Comparison of ENCODE assay signal across 11 cellular contexts in the genomic region with DNA sequence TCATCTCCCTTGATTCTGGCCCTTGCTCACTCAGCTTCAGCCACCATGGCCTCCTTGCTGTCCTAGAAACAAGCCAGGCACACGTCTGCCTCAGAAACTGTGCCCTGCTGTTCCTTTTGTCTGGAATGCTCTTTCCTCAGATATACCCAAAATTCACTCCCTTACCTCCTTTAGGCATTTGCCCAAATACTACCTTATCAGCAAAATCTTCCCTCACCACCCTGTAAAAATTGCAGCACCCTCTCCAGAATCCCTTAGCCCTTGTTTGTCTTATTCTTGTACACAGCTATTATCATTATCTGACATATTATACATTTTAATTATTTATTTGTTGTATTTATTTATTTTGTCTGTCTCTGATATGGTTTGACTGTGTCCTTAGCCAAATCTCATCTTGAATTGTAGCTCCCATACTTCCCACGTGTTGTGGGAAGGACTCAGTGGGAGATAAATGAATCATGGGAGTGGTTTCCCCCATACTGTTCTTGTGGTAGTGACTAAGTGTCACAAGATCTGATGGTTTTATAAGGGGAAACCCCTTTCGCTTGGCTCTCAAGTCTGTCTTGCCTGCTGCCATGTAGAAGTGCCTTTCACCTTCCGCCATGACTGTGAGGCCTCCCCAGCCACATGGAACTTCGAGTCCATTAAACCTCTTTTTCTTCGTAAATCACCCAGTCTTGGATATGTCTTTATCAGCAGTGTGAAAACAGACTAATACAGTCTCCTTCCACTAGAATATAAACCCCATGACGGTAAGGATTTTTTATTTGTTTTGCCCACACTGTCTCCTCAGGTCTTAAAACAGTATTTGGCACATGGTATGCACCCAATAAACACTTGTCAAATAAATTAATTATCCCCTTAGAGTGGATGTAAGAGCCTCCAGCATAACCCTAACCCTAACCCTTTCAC. TPM values are rescaled to one million over a fixed set of nuclear protein-coding genes. Genes with fewer than 3 reads are reported as not detected.
DNase-seq lines count a peak whose midpoint lies in the region; ATAC-seq, FAIRE-seq and TF ChIP-seq lines count a peak whose summit lies in the region.
"Had no signal": no experiment of that assay in that cellular context is flagged by ENCODE, and none has a peak within 500 bp of the region (broad histone marks: within the 10 kb centered on the region; RNA-seq: fewer than 3 reads in every experiment).

No MANE protein-coding gene starts in this region.

- H3K9me3 ChIP-seq in PC-3 (ENCODE audit: low read length) (no peaks in the 10 kb centered on the region), K562 (replicated peaks; ENCODE audit: control insufficient read depth, insufficient read depth, low read depth, low read length) (no peaks in the 10 kb centered on the region; the same call in 1 of the 2 replicates)

- H3K9me2 ChIP-seq in PC-3 (replicated peaks; ENCODE audit: low read length), result no peaks in the 10 kb centered on the region

- FAIRE-seq in K562 (lab: Jason Lieb, UNC), result no peak

- 14% methylated on average over 7 of the region's 7 CpGs for WGBS in K562 (ENCODE audit: insufficient coverage, low coverage, missing lambda C conversion rate)

- CTCF ChIA-PET in PC-3 (lab: Charles Lee), result no interaction called here
- CTCF ChIA-PET in K562 (lab: Yijun Ruan, JAX; ENCODE audit: low intra/inter-chr PET ratio), result no interaction called here

- H3F3A ChIP-seq in PC-3 (ENCODE audit: low read length, unreplicated experiment), result no peaks in the 10 kb centered on the region

- H3K79me2 ChIP-seq in PC-3 (ENCODE audit: low read length), result no peaks in the 10 kb centered on the region
- no peaks in the 10 kb centered on the region for H3K79me2 ChIP-seq in K562 (ENCODE audit: control insufficient read depth, insufficient read depth, low read length)

- no peak overlapping the region for H3K9ac ChIP-seq in PC-3 (ENCODE audit: low read length)
- H3K9ac ChIP-seq in K562 (ENCODE audit: insufficient read depth in 1 of 2, low read depth in 2 of 2, low read length in 2 of 2), result no peak overlapping the region

- no peak for TF ChIP-seq EP300 in K562 (IDR thresholded peaks at IDR 0.05; ENCODE audit: low read length)

- H3K27me3 ChIP-seq in PC-3 (ENCODE audit: low read length) (no peaks in the 10 kb centered on the region), K562 (ENCODE audit: control insufficient read depth in 2 of 2, insufficient read depth in 2 of 2, low read length in 2 of 2) (no peaks in the 10 kb centered on the region)

- TF ChIP-seq RAD21 in K562 (CRISPR knock-in tag; conservative IDR thresholded peaks at IDR 0.05 in 1 of 2, IDR thresholded peaks at IDR 0.05 in 1 of 2), result no peak

- H3K4me3 ChIP-seq in PC-3 (ENCODE audit: low read length), result no peak overlapping the region
- no peak overlapping the region for H3K4me3 ChIP-seq in K562

- BruUV-seq in PC-3 (replicated peaks; lab: Mats Ljungman, UMichigan), result no TSS peak
- no TSS peak for BruUV-seq in K562 (replicated peaks; lab: Mats Ljungman, UMichigan)

- in situ Hi-C loops in K562 (cut with MboI), result no loop called here

- H4K20me1 ChIP-seq in PC-3 (ENCODE audit: low read length), result no peaks in the 10 kb centered on the region
- no peaks in the 10 kb centered on the region for H4K20me1 ChIP-seq in K562 (replicated peaks; ENCODE audit: control insufficient read depth, insufficient read depth, low read length)

- DNase-seq in H4 (ENCODE audit: low spot score) (peak; percentile 27), PC-3 (peak; percentile 22), K562 (ENCODE audit: extremely low read depth in 1 of 4, low spot score in 3 of 4) (no peak), smooth muscle cell of the brain vasculature (ENCODE audit: low read depth, low spot score) (peak; percentile 69), NCI-H146 treated with DMSO at 0.1 percent for 48 hours (lab: John Stamatoyannopoulos, UW; ENCODE audit: unreplicated experiment) (no peak), T-helper 9 cell (no peak), SIG-M5 (lab: John Stamatoyannopoulos, UW) (no peak)
- DNase-seq: endodermal cell, H7, NCI-H1694 treated with DMSO at 0.1 percent for 48 hours had no signal

- no peaks in the 10 kb centered on the region for H3K4me1 ChIP-seq in PC-3 (ENCODE audit: insufficient read depth, low read length)
- peaks cover 0 to 3% of the 10 kb centered on the region in 2 experiments; a peak in 2 of 5 replicates for H3K4me1 ChIP-seq in K562 (replicated peaks in 1 of 2; ENCODE audit: control insufficient read depth in 2 of 2, insufficient read depth in 2 of 2, low read length in 2 of 2)

- H3K4me2 ChIP-seq in PC-3 (ENCODE audit: low read length), result no peak overlapping the region
- no peak overlapping the region for H3K4me2 ChIP-seq in K562 (ENCODE audit: insufficient read depth, low read length)

- TF ChIP-seq CTCF in PC-3 (conservative IDR thresholded peaks at IDR 0.05; ENCODE audit: low read depth, low read length) (no peak), K562 (IDR thresholded peaks at IDR 0.05 in 2 of 3, conservative IDR thresholded peaks at IDR 0.05 in 1 of 3; ENCODE audit: insufficient read depth in 2 of 3, low read depth in 1 of 3, low read length in 3 of 3) (no peak)

- no peak for TF ChIP-seq POLR2A in K562 (conservative IDR thresholded peaks at IDR 0.05)

- H3K27ac ChIP-seq in PC-3 (ENCODE audit: low read length) (no peak overlapping the region), K562 (ENCODE audit: extremely low read depth, low read depth, low read length) (no peak overlapping the region)

- intact Hi-C loops in PC-3 (cut with micrococcal nuclease) (no loop called here), K562 (cut with micrococcal nuclease) (no loop called here)

- no peaks in the 10 kb centered on the region for H3K9me1 ChIP-seq in K562 (ENCODE audit: control insufficient read depth, insufficient read depth, low read length)

- POLR2A ChIA-PET in PC-3 (lab: Charles Lee; ENCODE audit: unreplicated experiment) (no interaction called here), K562 (lab: Yijun Ruan, JAX) (interaction anchor here (0.6 kb wide), 1 partner anchor 444 kb away, joined by 3 read pairs; no protein-coding TSS in a partner anchor)

- H3K36me3 ChIP-seq in PC-3 (ENCODE audit: low read depth, low read length) (no peaks in the 10 kb centered on the region), K562 (ENCODE audit: control insufficient read depth, insufficient read depth, low read length) (no peaks in the 10 kb centered on the region)

- ATAC-seq in PC-3 (no peak), K562 (peak; percentile 36), HG02588 (IDR thresholded peaks at IDR 0.05; ENCODE audit: unreplicated experiment) (no peak)

- H2AFZ ChIP-seq in PC-3 (ENCODE audit: low read length), result no peak overlapping the region
- H2AFZ ChIP-seq in K562 (ENCODE audit: low read depth, low read length), result peak overlapping the region; percentile 41; the same call in 1 of the 2 replicates

TF ChIP-seq in K562, 482 proteins besides CTCF, POLR2A, EP300 and RAD21 (continues in another document):
- TF ChIP-seq NRF1 (conservative IDR thresholded peaks at IDR 0.05 in 1 of 2, IDR thresholded peaks at IDR 0.05 in 1 of 2) (no peak), SPI1 (IDR thresholded peaks at IDR 0.05; ENCODE audit: borderline replicate concordance, low read depth, low read length) (no peak), HIVEP1 (CRISPR knock-in tag; IDR thresholded peaks at IDR 0.05) (0 out of 2 replicates have a peak, but pooled peaks have one; percentile 39), RBM25 (IDR thresholded peaks at IDR 0.05; ENCODE audit: low read depth, low read length, severe bottlenecking) (no peak), HDAC3 (IDR thresholded peaks at IDR 0.05; ENCODE audit: borderline replicate concordance, partially characterized antibody) (no peak), ZBTB17 (CRISPR knock-in tag; IDR thresholded peaks at IDR 0.05) (no peak), HDAC6 (IDR thresholded peaks at IDR 0.05; ENCODE audit: low read depth, low read length) (no peak), RBM14 (IDR thresholded peaks at IDR 0.05; ENCODE audit: borderline replicate concordance, insufficient read depth, low read depth, low read length) (no peak), TCFL5 (CRISPR knock-in tag; conservative IDR thresholded peaks at IDR 0.05) (no peak), KDM2B (CRISPR knock-in tag; IDR thresholded peaks at IDR 0.05) (no peak), SIX5 (IDR thresholded peaks at IDR 0.05; ENCODE audit: borderline replicate concordance in 1 of 2, insufficient read depth in 1 of 2, low read depth in 1 of 2, low read length in 2 of 2) (no peak), HOXB6 (CRISPR knock-in tag; IDR thresholded peaks at IDR 0.05; ENCODE audit: borderline replicate concordance) (no peak), MAFK (IDR thresholded peaks at IDR 0.05; ENCODE audit: low read length) (no peak)
- TF ChIP-seq, protein P1, sequence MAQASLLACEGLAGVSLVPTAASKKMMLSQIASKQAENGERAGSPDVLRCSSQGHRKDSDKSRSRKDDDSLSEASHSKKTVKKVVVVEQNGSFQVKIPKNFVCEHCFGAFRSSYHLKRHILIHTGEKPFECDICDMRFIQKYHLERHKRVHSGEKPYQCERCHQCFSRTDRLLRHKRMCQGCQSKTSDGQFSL (CRISPR knock-in tag; IDR thresholded peaks at IDR 0.05), result no peak
- TF ChIP-seq, protein P1 (tag; IDR thresholded peaks at IDR 0.05), result no peak

RNA-seq across cellular contexts. Expression of a gene that starts 60.0 kb away (rescaled TPM):
- total RNA-seq in H4 (2014; rRNA removed; shearing (Covaris generic)), result 102 and 113 TPM in 2 replicates
- 149 and 153 TPM in 2 replicates for total RNA-seq in PC-3 (2014; rRNA removed)
- total RNA-seq in K562 (2011; cell fraction: chromatin; rRNA removed; ENCODE audit: low replicate concordance), result 117 and 214 TPM in 2 replicates
- 88.2 and 95.5 TPM in 2 replicates for total RNA-seq in K562 (2011; cell fraction: nucleolus; rRNA removed)
- total RNA-seq in K562 (2011; cell fraction: nucleoplasm; rRNA removed), result 186 and 203 TPM in 2 replicates
- total RNA-seq in K562 (2014; rRNA removed), result 88.0 and 111 TPM in 2 replicates
- 144 TPM in 2 replicates for total RNA-seq in K562 (2014; rRNA removed; fragmentation: Illumina TruSeq; extraction: Trizol)
- 142 and 147 TPM in 2 replicates for total RNA-seq in K562 (2015; rRNA removed; fragmentation: Illumina TruSeq; extraction: Trizol)
- total RNA-seq in K562 (2021), result 111 and 114 TPM in 2 replicates
- 87.8 and 125 TPM in 2 replicates for polyA plus RNA-seq in K562 (2011; rRNA removed)
- polyA plus RNA-seq in K562 (2011; cell fraction: cytosol; rRNA removed), result 43.1 and 55.5 TPM in 2 replicates
- polyA plus RNA-seq in K562 (2011; cell fraction: nucleus; rRNA removed), result 33.7 and 45.5 TPM in 2 replicates
- 71.2 and 87.2 TPM in 2 replicates for polyA plus RNA-seq in K562 (2012)
- polyA plus RNA-seq in K562 (2014; fragmentation: Illumina TruSeq; extraction: Trizol), result 80.5 and 100 TPM in 2 replicates
- polyA plus RNA-seq in K562 (2014; fragmentation: Nextera tagmentation; extraction: Ambion mirVana), result 10 to 100 TPM; 22.4 to 32.8 TPM
- 76.8 and 85.9 TPM in 2 replicates for polyA plus RNA-seq in K562 (2014; rRNA removed)
- 169 and 173 TPM in 2 replicates for polyA minus RNA-seq in K562 (2011; rRNA and poly(A)+ RNA removed)
- polyA minus RNA-seq in K562 (2011; cell fraction: cytosol; rRNA and poly(A)+ RNA removed), result 50.8 and 65.5 TPM in 2 replicates
- 47.0 and 80.1 TPM in 2 replicates for polyA minus RNA-seq in K562 (2011; cell fraction: nucleus; rRNA and poly(A)+ RNA removed)

Comparison
In these comparisons a context has a peak if more than half of its experiments do, and no peak if none do; other contexts are left out.
1. DNase-seq: peak in H4 (single experiment), PC-3 (single experiment) and smooth muscle cell of the brain vasculature (single experiment); none in K562 (0 of 4), NCI-H146 treated with DMSO at 0.1 percent for 48 hours (single experiment), T-helper 9 cell (single experiment) and SIG-M5 (single experiment).